Comparison of ENCODE assay signal across 1 cellular context in the genomic region with DNA sequence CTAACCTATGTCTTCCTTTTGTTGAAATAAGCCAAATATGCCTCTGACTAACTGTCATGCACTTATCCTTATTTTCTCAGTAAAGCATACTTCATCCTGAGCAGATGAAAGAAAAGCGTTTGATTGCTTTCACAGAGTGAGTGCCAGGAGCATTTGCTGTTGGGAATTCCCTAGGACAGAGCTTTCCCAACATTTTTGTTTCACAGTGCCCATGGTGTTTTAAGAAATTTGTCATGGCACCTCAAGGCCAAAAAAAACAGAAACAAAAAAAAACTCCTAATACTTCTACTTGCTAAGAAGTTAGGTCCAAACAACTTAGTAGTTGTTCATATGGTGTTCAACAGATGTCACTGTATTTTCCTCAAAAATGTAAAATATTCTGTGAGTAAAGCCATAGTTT.
TF ChIP-seq lines count a peak whose summit lies in the region.

No MANE protein-coding gene starts in this region.

TF ChIP-seq in WTC11, 78 proteins besides CTCF, POLR2A, EP300 and RAD21 (continued from another document):
- TF ChIP-seq, protein P1, sequence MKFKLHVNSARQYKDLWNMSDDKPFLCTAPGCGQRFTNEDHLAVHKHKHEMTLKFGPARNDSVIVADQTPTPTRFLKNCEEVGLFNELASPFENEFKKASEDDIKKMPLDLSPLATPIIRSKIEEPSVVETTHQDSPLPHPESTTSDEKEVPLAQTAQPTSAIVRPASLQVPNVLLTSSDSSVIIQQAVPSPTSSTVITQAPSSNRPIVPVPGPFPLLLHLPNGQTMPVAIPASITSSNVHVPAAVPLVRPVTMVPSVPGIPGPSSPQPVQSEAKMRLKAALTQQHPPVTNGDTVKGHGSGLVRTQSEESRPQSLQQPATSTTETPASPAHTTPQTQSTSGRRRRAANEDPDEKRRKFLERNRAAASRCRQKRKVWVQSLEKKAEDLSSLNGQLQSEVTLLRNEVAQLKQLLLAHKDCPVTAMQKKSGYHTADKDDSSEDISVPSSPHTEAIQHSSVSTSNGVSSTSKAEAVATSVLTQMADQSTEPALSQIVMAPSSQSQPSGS (CRISPR knock-in tag; IDR thresholded peaks at IDR 0.05; ENCODE audit: borderline replicate concordance, low read depth): no peak
- TF ChIP-seq ETV6 (CRISPR knock-in tag; IDR thresholded peaks at IDR 0.05) (no peak), SOX15 (CRISPR knock-in tag; IDR thresholded peaks at IDR 0.05) (no peak)
